9 cellular contexts compared by ENCODE assay signal in the genomic region with DNA sequence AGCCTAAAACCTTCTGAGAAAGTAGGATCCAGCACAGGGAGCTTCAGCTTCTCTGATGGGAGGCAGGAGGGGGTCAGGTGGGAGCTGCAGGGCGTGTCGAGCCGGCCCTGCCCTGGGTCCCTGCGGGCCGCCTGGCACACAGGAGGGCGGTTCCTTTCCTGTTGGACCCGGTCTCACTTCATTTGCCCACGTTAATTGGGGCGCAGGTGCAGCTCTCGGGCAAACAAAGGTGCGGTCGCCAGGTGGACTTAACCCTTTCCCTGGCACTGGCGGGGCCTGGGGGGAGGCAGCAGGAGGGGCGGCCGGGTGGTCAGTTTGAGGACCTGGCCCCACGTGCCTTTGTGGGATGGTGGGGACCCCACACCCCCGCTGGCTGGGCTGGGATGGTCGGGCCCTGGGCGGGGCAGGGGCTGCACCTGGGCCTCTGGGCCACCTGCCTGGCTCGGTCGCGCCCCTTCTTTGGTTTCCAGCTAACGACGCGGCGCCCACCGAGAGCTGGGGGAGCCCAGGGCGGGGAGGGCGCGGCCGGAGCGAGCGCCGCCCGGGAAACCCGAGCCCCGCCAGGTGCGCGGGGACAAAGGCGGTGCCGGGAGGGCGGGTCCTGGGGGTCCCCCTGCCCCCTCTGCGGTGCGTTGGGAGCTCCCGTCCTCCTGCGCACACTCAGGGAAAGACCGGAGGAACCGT. TPM values are rescaled to one million over a fixed set of nuclear protein-coding genes. Genes with fewer than 3 reads are reported as not detected.
DNase-seq lines count a peak whose midpoint lies in the region; ATAC-seq and TF ChIP-seq lines count a peak whose summit lies in the region.
"Had no signal": no experiment of that assay in that cellular context is flagged by ENCODE, and none has a peak within 500 bp of the region (broad histone marks: within the 10 kb centered on the region; RNA-seq: fewer than 3 reads in every experiment).

No MANE protein-coding gene starts in this region.

- no peak for TF ChIP-seq POLR2A in esophagus squamous epithelium (IDR thresholded peaks at IDR 0.05)

- H3K4me1 ChIP-seq in esophagus squamous epithelium (peaks cover 13 to 37% (median 17%) of the 10 kb centered on the region in 3 donors), tibial artery (peaks cover 0 to 13% (median 0%) of the 10 kb centered on the region in 4 donors)

- peak; percentile 22 for DNase-seq in stimulated activated CD4-positive, alpha-beta T cell treated with anti-CD3 and anti-CD28 coated beads, Interleukin-4, amount 100 ng/mL, for 1 hour
- DNase-seq in stimulated activated CD4-positive, alpha-beta T cell treated with anti-CD3 and anti-CD28 coated beads, Interleukin-4, amount 100 ng/mL, for 24 hours: no peak
- DNase-seq in NCI-H345 (lab: John Stamatoyannopoulos, UW) (peak; percentile 81), esophagus squamous epithelium (lab: John Stamatoyannopoulos, UW) (no peak), kidney glomerular epithelial cell (lab: John Stamatoyannopoulos, UW) (no peak), tibial artery (no peak), middle frontal gyrus (ENCODE audit: extremely low spot score, low spot score) (no peak)

- H3K36me3 ChIP-seq in esophagus squamous epithelium (no peaks in the 10 kb centered on the region), tibial artery (no peaks in the 10 kb centered on the region)

- intact Hi-C loops in esophagus squamous epithelium (cut with DNase I): no loop called here
- intact Hi-C loops in tibial artery (cut with DNase I; ENCODE audit: low total_unique reads): no loop called here

- H3K27ac ChIP-seq in esophagus squamous epithelium: peak overlapping the region in 2 of 4 donors; percentile 6 to 55
- no peak overlapping the region for H3K27ac ChIP-seq in tibial artery

- no peaks in the 10 kb centered on the region for H3K9me3 ChIP-seq in esophagus squamous epithelium
- H3K9me3 ChIP-seq in tibial artery: no peaks in the 10 kb centered on the region

- TF ChIP-seq CTCF in esophagus squamous epithelium (IDR thresholded peaks at IDR 0.05) (no peak), tibial artery (IDR thresholded peaks at IDR 0.05) (no peak)

- H3K4me3 ChIP-seq in esophagus squamous epithelium (peak overlapping the region; percentile 9 to 60 (median 26)), tibial artery (no peak overlapping the region)

- H3K27me3 ChIP-seq in esophagus squamous epithelium (peaks cover 0 to 52% (median 5%) of the 10 kb centered on the region in 4 donors), tibial artery (peaks cover 0 to 69% of the 10 kb centered on the region in 2 donors)

- no peak for ATAC-seq in HG03342 (IDR thresholded peaks at IDR 0.05; ENCODE audit: unreplicated experiment)

- no CpG with 5 or more reads among the region's 48 CpGs for WGBS in esophagus squamous epithelium, 2 donors

RNA-seq across cellular contexts. Expression of gene C1orf159, which starts 20.8 kb away (rescaled TPM):
- total RNA-seq in esophagus squamous epithelium: 10 to 100 TPM in 3 of 4 donors, 1 to 10 TPM in 1; 6.9 to 19.6 (median 14.7) TPM

RNA-seq across cellular contexts. Expression of gene TTLL10, which starts 37.0 kb away (rescaled TPM):
- under 1 TPM in 2 of 4 donors, not detected in 2; 0.19 to 0.44 TPM for total RNA-seq in esophagus squamous epithelium
- total RNA-seq: skeletal muscle tissue had no signal

Comparison
In these comparisons a context has a peak if more than half of its experiments do, and no peak if none do; other contexts are left out.
1. DNase-seq: peak in stimulated activated CD4-positive, alpha-beta T cell treated with anti-CD3 and anti-CD28 coated beads, Interleukin-4, amount 100 ng/mL, for 1 hour (single experiment) and NCI-H345 (single experiment); none in stimulated activated CD4-positive, alpha-beta T cell treated with anti-CD3 and anti-CD28 coated beads, Interleukin-4, amount 100 ng/mL, for 24 hours (single experiment), esophagus squamous epithelium (single experiment), kidney glomerular epithelial cell (single experiment), tibial artery (0 of 2) and middle frontal gyrus (single experiment).
2. H3K4me3 ChIP-seq: peak in esophagus squamous epithelium (4 of 4); none in tibial artery (0 of 2).